Comparison of ENCODE assay signal across 1 cellular context in genomic region chr19:40253611-40254092, GRCh38.
A peak's percentile ranks its signal among the peaks of the same experiment; 100 is the strongest.
TF ChIP-seq lines count a peak whose summit lies in the region.

No MANE protein-coding gene starts in this region.

TF ChIP-seq in HepG2, 621 proteins besides CTCF, POLR2A, EP300 and RAD21 (continued from another document and continues in another):
- TF ChIP-seq CEBPZ (IDR thresholded peaks at IDR 0.05; ENCODE audit: low read length) = no peak
- TF ChIP-seq PAX8 (CRISPR knock-in tag; IDR thresholded peaks at IDR 0.05; ENCODE audit: borderline replicate concordance) = no peak
- TF ChIP-seq ZNF570 (CRISPR knock-in tag; IDR thresholded peaks at IDR 0.05; ENCODE audit: borderline replicate concordance) = no peak
- TF ChIP-seq NFRKB (IDR thresholded peaks at IDR 0.05) = no peak
- TF ChIP-seq SOX5 (CRISPR knock-in tag; IDR thresholded peaks at IDR 0.05; ENCODE audit: borderline replicate concordance) = peak; percentile 83
- peak; percentile 39 for TF ChIP-seq TEAD3 (CRISPR knock-in tag; optimal IDR thresholded peaks at IDR 0.05; ENCODE audit: borderline replicate concordance)
- TF ChIP-seq RXRA (CRISPR knock-in tag; IDR thresholded peaks at IDR 0.05) = peak; percentile 22; the same call in 1 of the 2 replicates
- TF ChIP-seq ZEB1 (IDR thresholded peaks at IDR 0.05; ENCODE audit: insufficient replicate concordance, low read depth) = peak; percentile 74
- no peak for TF ChIP-seq RNF219 (CRISPR knock-in tag; IDR thresholded peaks at IDR 0.05)
- no peak for TF ChIP-seq MAX (IDR thresholded peaks at IDR 0.05)
- no peak for TF ChIP-seq ZNF20 (CRISPR knock-in tag; IDR thresholded peaks at IDR 0.05)
- TF ChIP-seq CBFB (CRISPR knock-in tag; IDR thresholded peaks at IDR 0.05) = no peak
- TF ChIP-seq NCOR1 (IDR thresholded peaks at IDR 0.05; ENCODE audit: borderline replicate concordance, low read length) = peak; percentile 88; the same call in 1 of the 2 replicates
- TF ChIP-seq ASH2L (IDR thresholded peaks at IDR 0.05; ENCODE audit: insufficient read length, low read depth, low read length) = peak; percentile 60
- TF ChIP-seq ZZZ3 (CRISPR knock-in tag; IDR thresholded peaks at IDR 0.05; ENCODE audit: borderline replicate concordance) = no peak
- TF ChIP-seq THRA (CRISPR knock-in tag; IDR thresholded peaks at IDR 0.05; ENCODE audit: borderline replicate concordance) = peak; percentile 64; the same call in 1 of the 2 replicates
- TF ChIP-seq GFI1 (CRISPR knock-in tag; IDR thresholded peaks at IDR 0.05; ENCODE audit: borderline replicate concordance) = no peak
- TF ChIP-seq FOXP4 (CRISPR knock-in tag; IDR thresholded peaks at IDR 0.05) = 0 out of 2 replicates have a peak, but pooled peaks have one; percentile 9
- no peak for TF ChIP-seq HNF1A (IDR thresholded peaks at IDR 0.05; ENCODE audit: low read depth)
- no peak for TF ChIP-seq HNF1A (CRISPR knock-in tag; IDR thresholded peaks at IDR 0.05; ENCODE audit: borderline replicate concordance)
- TF ChIP-seq ZNF33B (CRISPR knock-in tag; IDR thresholded peaks at IDR 0.05) = no peak
- TF ChIP-seq TERF1 (CRISPR knock-in tag; IDR thresholded peaks at IDR 0.05) = no peak
- TF ChIP-seq ZNF569 (CRISPR knock-in tag; IDR thresholded peaks at IDR 0.05; ENCODE audit: borderline replicate concordance) = no peak
- TF ChIP-seq PRDM15 (CRISPR knock-in tag; IDR thresholded peaks at IDR 0.05) = no peak
- TF ChIP-seq RXRB (CRISPR knock-in tag; IDR thresholded peaks at IDR 0.05; ENCODE audit: borderline replicate concordance) = peak; percentile 20; the same call in 1 of the 2 replicates
- TF ChIP-seq ZNF784 (CRISPR knock-in tag; IDR thresholded peaks at IDR 0.05; ENCODE audit: borderline replicate concordance) = no peak
- no peak for TF ChIP-seq ZNF230 (CRISPR knock-in tag; IDR thresholded peaks at IDR 0.05)
- no peak for TF ChIP-seq AHR (CRISPR knock-in tag; IDR thresholded peaks at IDR 0.05)
- no peak for TF ChIP-seq ZNF256 (CRISPR knock-in tag; conservative IDR thresholded peaks at IDR 0.05)
- TF ChIP-seq RARA (CRISPR knock-in tag; IDR thresholded peaks at IDR 0.05) = peak; percentile 9; the same call in 1 of the 2 replicates
- no peak for TF ChIP-seq CBX1 (IDR thresholded peaks at IDR 0.05; ENCODE audit: low read depth)
- peak; percentile 50; the same call in 1 of the 2 replicates for TF ChIP-seq HNF4A (CRISPR knock-in tag; IDR thresholded peaks at IDR 0.05)
- TF ChIP-seq ETV5 (CRISPR knock-in tag; IDR thresholded peaks at IDR 0.05; ENCODE audit: borderline replicate concordance) = no peak
- TF ChIP-seq ZNF253 (CRISPR knock-in tag; IDR thresholded peaks at IDR 0.05; ENCODE audit: borderline replicate concordance) = no peak
- peak; percentile 89 for TF ChIP-seq HNF4G (IDR thresholded peaks at IDR 0.05; ENCODE audit: borderline replicate concordance, low read depth, low read length)
- TF ChIP-seq HNF4G (CRISPR knock-in tag; IDR thresholded peaks at IDR 0.05; ENCODE audit: borderline replicate concordance, low read depth) = no peak
- no peak for TF ChIP-seq ELF3 (CRISPR knock-in tag; IDR thresholded peaks at IDR 0.05)
- no peak for TF ChIP-seq ZNF850 (CRISPR knock-in tag; conservative IDR thresholded peaks at IDR 0.05)
- TF ChIP-seq ZNF768 (CRISPR knock-in tag; IDR thresholded peaks at IDR 0.05) = no peak
- TF ChIP-seq ZNF607 (CRISPR knock-in tag; IDR thresholded peaks at IDR 0.05; ENCODE audit: borderline replicate concordance) = no peak
- TF ChIP-seq MEIS1 (CRISPR knock-in tag; IDR thresholded peaks at IDR 0.05; ENCODE audit: borderline replicate concordance) = no peak
- TF ChIP-seq PHB2 (IDR thresholded peaks at IDR 0.05; ENCODE audit: partially characterized antibody) = no peak
- TF ChIP-seq ZNF788 (CRISPR knock-in tag; IDR thresholded peaks at IDR 0.05; ENCODE audit: borderline replicate concordance) = no peak
- no peak for TF ChIP-seq XBP1 (CRISPR knock-in tag; IDR thresholded peaks at IDR 0.05)
- TF ChIP-seq KDM6A (CRISPR knock-in tag; IDR thresholded peaks at IDR 0.05; ENCODE audit: low read depth) = peak; percentile 50; the same call in 1 of the 2 replicates
- no peak for TF ChIP-seq ZNF546 (CRISPR knock-in tag; conservative IDR thresholded peaks at IDR 0.05)
- no peak for TF ChIP-seq ZNF781 (CRISPR knock-in tag; IDR thresholded peaks at IDR 0.05; ENCODE audit: borderline replicate concordance, not compliant biosample characterization)
